In genomic region chr2:109239720-109240119, GRCh38 we compare ENCODE assay signal across 13 cellular contexts.
DNase-seq lines count a peak whose midpoint lies in the region; ATAC-seq and TF ChIP-seq lines count a peak whose summit lies in the region.
"Had no signal": no experiment of that assay in that cellular context is flagged by ENCODE, and none has a peak within 500 bp of the region (broad histone marks: within the 10 kb centered on the region; RNA-seq: fewer than 3 reads in every experiment).

No MANE protein-coding gene starts in this region.

- no peaks in the 10 kb centered on the region for H3K36me3 ChIP-seq in breast epithelium
- H3K36me3 ChIP-seq: stomach had no signal

- peaks cover 68% of the 10 kb centered on the region for H3K4me1 Mint-ChIP-seq in MCF 10A (ENCODE audit: insufficient read depth, unreplicated experiment)

- H3K36me3 Mint-ChIP-seq in MCF 10A (ENCODE audit: insufficient read depth, unreplicated experiment) = no peaks in the 10 kb centered on the region
- H3K36me3 Mint-ChIP-seq: naive thymus-derived CD8-positive, alpha-beta T cell had no signal

- H3K9me3 ChIP-seq in breast epithelium = no peaks in the 10 kb centered on the region
- H3K9me3 ChIP-seq: stomach had no signal

- CTCF ChIA-PET in MCF 10A (lab: Yijun Ruan, JAX) = interaction anchor here (0.7 to 1.5 kb wide), 6 partner anchors 27 to 270 kb away, joined by 3 to 8 read pairs (median 4); no protein-coding TSS in a partner anchor

- ATAC-seq in GM18517 (IDR thresholded peaks at IDR 0.05; ENCODE audit: unreplicated experiment) (no peak), GM21619 (IDR thresholded peaks at IDR 0.05; ENCODE audit: unreplicated experiment) (no peak)
- ATAC-seq: naive thymus-derived CD8-positive, alpha-beta T cell had no signal

- no peaks in the 10 kb centered on the region for H3K9me3 Mint-ChIP-seq in MCF 10A (ENCODE audit: unreplicated experiment)
- H3K9me3 Mint-ChIP-seq: naive thymus-derived CD8-positive, alpha-beta T cell had no signal

- peak overlapping the region; percentile 75 for H3K27ac Mint-ChIP-seq in MCF 10A (ENCODE audit: low read depth, unreplicated experiment)
- H3K27ac Mint-ChIP-seq: activated T-helper 1 cell treated with anti-CD3 and anti-CD28 coated beads, Interleukin-12 subunit alpha, Interleukin-12 subunit beta, Interleukin-2, Interleukin-4 antibody, amounts not matched to agents 30 ng/mL and 10 ng/mL and 1 ng/mL, durations not matched to agents 14 hours and 24 hours and 36 hours had no signal

- H3K4me1 ChIP-seq in breast epithelium = peaks cover 11 to 15% of the 10 kb centered on the region in 2 donors

- H3K4me3 ChIP-seq in breast epithelium = no peak overlapping the region
- H3K4me3 ChIP-seq: stomach had no signal

- intact Hi-C loops in MCF 10A (cut with micrococcal nuclease) = loop anchor here (5.0 kb wide), 2 partner anchors 67 to 83 kb away; no protein-coding TSS in a partner anchor
- intact Hi-C loops in breast epithelium (cut with DNase I; ENCODE audit: low total_unique reads) = no loop called here

- no peaks in the 10 kb centered on the region for H3K27me3 Mint-ChIP-seq in MCF 10A (ENCODE audit: insufficient read depth, unreplicated experiment)
- H3K27me3 Mint-ChIP-seq: naive thymus-derived CD8-positive, alpha-beta T cell had no signal

- BruUV-seq in MCF 10A (replicated peaks; lab: Mats Ljungman, UMichigan) = no TSS peak

- POLR2A ChIA-PET in MCF 10A (lab: Yijun Ruan, JAX) = interaction anchor here (0.8 to 4.3 kb wide), 8 partner anchors 11 to 257 kb away, joined by 3 to 22 read pairs (median 4); no protein-coding TSS in a partner anchor

- H3K27me3 ChIP-seq in breast epithelium = no peaks in the 10 kb centered on the region
- H3K27me3 ChIP-seq: stomach had no signal

- peak overlapping the region; percentile 24 for H3K4me3 Mint-ChIP-seq in MCF 10A (ENCODE audit: unreplicated experiment)
- H3K4me3 Mint-ChIP-seq: activated T-helper 1 cell treated with anti-CD3 and anti-CD28 coated beads, Interleukin-12 subunit alpha, Interleukin-12 subunit beta, Interleukin-2, Interleukin-4 antibody, amounts not matched to agents 30 ng/mL and 10 ng/mL and 1 ng/mL, durations not matched to agents 14 hours and 24 hours and 36 hours; naive thymus-derived CD8-positive, alpha-beta T cell had no signal

- H3K27ac ChIP-seq in breast epithelium = no peak overlapping the region

- DNase-seq in MCF 10A (ENCODE audit: unreplicated experiment) (peak; percentile 84), breast epithelium (ENCODE audit: low spot score in 2 of 2) (no peak), amniotic epithelial cell (ENCODE audit: low read depth) (peak; percentile 64), islet precursor cell (peak; percentile 91), putamen (ENCODE audit: low spot score) (no peak)
- no peak for DNase-seq in activated CD4-positive, alpha-beta T cell treated with anti-CD3 and anti-CD28 coated beads, Interleukin-2, amount 50 U/mL, for 1 hour
- DNase-seq: naive thymus-derived CD8-positive, alpha-beta T cell; NCI-H1930; stimulated activated CD4-positive, alpha-beta T cell treated with anti-CD3 and anti-CD28 coated beads, Interleukin-4, amount 100 ng/mL, for 1 hour; stomach had no signal

- TF ChIP-seq POLR2A in breast epithelium (IDR thresholded peaks at IDR 0.05) = no peak

- no peak for TF ChIP-seq CTCF in MCF 10A (IDR thresholded peaks at IDR 0.05; ENCODE audit: unreplicated experiment)
- TF ChIP-seq CTCF in breast epithelium (IDR thresholded peaks at IDR 0.05) = no peak

Comparison
In these comparisons a context has a peak if more than half of its experiments do, and no peak if none do; other contexts are left out.
1. DNase-seq: peak in MCF 10A (single experiment), amniotic epithelial cell (single experiment) and islet precursor cell (single experiment); none in breast epithelium (0 of 2), activated CD4-positive, alpha-beta T cell treated with anti-CD3 and anti-CD28 coated beads, Interleukin-2, amount 50 U/mL, for 1 hour (single experiment) and putamen (single experiment).